8 cellular contexts compared by ENCODE assay signal in the genomic region with DNA sequence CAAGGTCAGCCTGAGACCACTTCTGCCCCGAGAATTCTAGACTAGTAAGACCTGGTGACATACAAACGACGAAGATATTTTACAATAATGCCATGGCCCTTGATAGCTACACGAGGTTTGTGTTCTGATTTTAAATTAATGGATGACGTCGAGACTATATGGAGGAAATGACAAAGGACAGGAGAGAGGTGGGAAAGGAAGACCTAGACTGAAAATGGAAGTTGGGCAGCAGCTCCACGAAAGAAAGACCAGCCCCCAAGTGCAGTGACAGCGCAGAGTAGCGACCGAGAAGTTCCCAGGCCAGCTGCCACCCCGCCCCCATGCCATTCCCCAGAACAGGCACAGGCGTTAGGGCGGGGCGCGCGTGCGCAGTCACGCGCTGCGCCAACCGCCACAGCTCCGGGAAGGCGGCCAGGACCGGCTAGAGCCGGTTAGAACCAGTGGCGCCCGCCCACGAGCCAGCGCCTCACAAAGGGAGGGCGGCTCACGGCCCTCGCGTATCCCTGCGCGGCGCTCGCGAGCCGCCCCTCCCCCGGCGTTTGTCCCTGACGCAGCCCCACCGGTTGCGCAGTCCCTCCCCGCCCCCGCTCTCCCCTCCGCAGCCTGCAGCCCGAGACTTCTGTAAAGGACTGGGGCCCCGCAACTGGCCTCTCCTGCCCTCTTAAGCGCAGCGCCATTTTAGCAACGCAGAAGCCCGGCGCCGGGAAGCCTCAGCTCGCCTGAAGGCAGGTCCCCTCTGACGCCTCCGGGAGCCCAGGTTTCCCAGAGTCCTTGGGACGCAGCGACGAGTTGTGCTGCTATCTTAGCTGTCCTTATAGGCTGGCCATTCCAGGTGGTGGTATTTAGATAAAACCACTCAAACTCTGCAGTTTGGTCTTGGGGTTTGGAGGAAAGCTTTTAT. TPM values are rescaled to one million over a fixed set of nuclear protein-coding genes. Genes with fewer than 3 reads are reported as not detected.
DNase-seq lines count a peak whose midpoint lies in the region; ATAC-seq and TF ChIP-seq lines count a peak whose summit lies in the region.

No MANE protein-coding gene starts in this region.

- intact Hi-C loops in left colon (cut with DNase I, micrococcal nuclease) = loop anchor here in 1 of 2 donors (5.0 kb wide), 1 partner anchor 75 kb away; a partner anchor contains a TSS

- H3K27ac Mint-ChIP-seq in chondrocyte (ENCODE audit: unreplicated experiment) = no peak overlapping the region

- TF ChIP-seq CTCF in chondrocyte (IDR thresholded peaks at IDR 0.05) = no peak

- no peaks in the 10 kb centered on the region for H3K27me3 Mint-ChIP-seq in chondrocyte (ENCODE audit: low read depth)

- no peaks in the 10 kb centered on the region for H3K36me3 Mint-ChIP-seq in chondrocyte (ENCODE audit: low read depth)

- ATAC-seq in HG03439 (IDR thresholded peaks at IDR 0.05; ENCODE audit: unreplicated experiment) (peak; percentile 66), left colon (peak; percentile 68)

- H3K4me3 Mint-ChIP-seq in chondrocyte (ENCODE audit: unreplicated experiment) = peak overlapping the region; percentile 59

- DNase-seq in Ammon's horn (ENCODE audit: low spot score) (peak; percentile 97), GM19238 (ENCODE audit: insufficient read length, low spot score) (peak; percentile 58), NCI-H510A (lab: John Stamatoyannopoulos, UW) (peak; percentile 98), chondrocyte (ENCODE audit: low spot score) (peak; percentile 99), left colon (peak; percentile 98 to 99)
- peak; percentile 97 for DNase-seq in activated CD4-positive, alpha-beta T cell treated with anti-CD3 and anti-CD28 coated beads for 1 hour
- DNase-seq in stimulated activated CD4-positive, alpha-beta T cell treated with anti-CD3 and anti-CD28 coated beads, Interleukin-1b, Interleukin-23, amount 100 ng/mL, for 4 hours (ENCODE audit: low read depth in 2 of 2) = peak; percentile 97 to 98

- no peaks in the 10 kb centered on the region for H3K9me3 Mint-ChIP-seq in chondrocyte (ENCODE audit: low read depth)

- H3K4me1 Mint-ChIP-seq in chondrocyte (ENCODE audit: low read depth) = peaks cover 45% of the 10 kb centered on the region

RNA-seq across cellular contexts. Expression of a gene that starts 1.5 kb away (rescaled TPM):
- total RNA-seq in chondrocyte (11,810 to 14,376 TPM (median 12,130 TPM) in 3 replicates), left colon (1,000 to 10,000 TPM; 7,483 to 9,013 TPM)

RNA-seq across cellular contexts. Expression of a gene that starts 27.5 kb away (rescaled TPM):
- total RNA-seq in chondrocyte = 108 to 123 TPM (median 120 TPM) in 3 replicates
- total RNA-seq in left colon = 10 to 100 TPM; 58.4 to 70.8 TPM

Comparison
In these comparisons a context has a peak if more than half of its experiments do, and no peak if none do; other contexts are left out.
1. Peak in every context shown above with its lines: DNase-seq and ATAC-seq.